Comparison of ENCODE assay signal across 33 cellular contexts in the genomic region with DNA sequence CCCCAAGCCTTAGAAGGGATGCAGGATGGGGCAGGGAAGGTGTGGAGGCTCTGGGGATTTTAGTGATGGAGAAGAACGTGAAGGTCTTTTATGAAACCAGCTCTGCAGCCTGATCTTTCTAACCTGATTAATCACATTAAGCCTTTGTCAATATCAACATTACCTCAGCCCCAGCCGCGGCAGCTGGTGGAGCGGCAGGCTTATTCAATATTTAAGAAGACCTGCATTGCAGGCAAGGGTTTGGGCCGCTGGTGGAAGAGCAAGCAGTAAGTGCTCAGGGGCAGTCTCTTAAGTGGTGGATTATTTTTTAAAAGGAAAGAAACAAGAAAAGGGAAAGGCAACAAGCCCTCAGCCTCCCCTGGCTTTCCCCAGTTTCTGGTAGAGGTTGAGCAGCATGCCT. TPM values are rescaled to one million over a fixed set of nuclear protein-coding genes. Genes with fewer than 3 reads are reported as not detected.
"Had no signal": no experiment of that assay in that cellular context is flagged by ENCODE, and none has a peak within 500 bp of the region (broad histone marks: within the 10 kb centered on the region; RNA-seq: fewer than 3 reads in every experiment).

No MANE protein-coding gene starts in this region.

- H3K4me3 ChIP-seq: esophagus squamous epithelium, left lung, lung, neural progenitor cell, psoas muscle, right atrium auricular region, smooth muscle cell, stomach, thyroid gland, upper lobe of left lung, vagina had no signal

- H3K27ac ChIP-seq: epithelial cell of prostate, esophagus squamous epithelium, left lung, neural progenitor cell, parathyroid adenoma, psoas muscle, right atrium auricular region, stomach, thyroid gland, upper lobe of left lung, vagina had no signal

- H3K4me1 ChIP-seq: esophagus squamous epithelium, left lung, neural progenitor cell, parathyroid adenoma, psoas muscle, right atrium auricular region, stomach, thyroid gland, upper lobe of left lung, vagina had no signal

- H3K27me3 ChIP-seq: neural progenitor cell, right atrium auricular region, thyroid gland, upper lobe of left lung, vagina had no signal

- H3K79me2 ChIP-seq: parathyroid adenoma had no signal

- H3K4me2 ChIP-seq: neural progenitor cell, smooth muscle cell had no signal

- FAIRE-seq: bronchial epithelial cell, endometrium, islet of Langerhans had no signal

- H3K9me3 Mint-ChIP-seq: activated naive CD4-positive, alpha-beta T cell treated with anti-CD3 and anti-CD28 coated beads, Interleukin-2, amount 50 U/mL, for 72 hours; activated T-cell treated with anti-CD3 and anti-CD28 coated beads, Interleukin-2, amount 50 U/mL, for 72 hours; central memory CD8-positive, alpha-beta T cell; natural killer cell; neural progenitor cell; stimulated activated naive B cell treated with anti-CD40 and anti-IgM and Interleukin-4, amounts not matched to agents 10 μg/mL and 1 μg/mL and 100 μg/mL, for 72 hours had no signal

- H3K4me3 Mint-ChIP-seq: activated CD4-positive, alpha-beta T cell treated with anti-CD3 and anti-CD28 coated beads for 36 hours; activated T-cell treated with anti-CD3 and anti-CD28 coated beads, Interleukin-2, amount 50 U/mL, for 72 hours; central memory CD8-positive, alpha-beta T cell; natural killer cell; neural progenitor cell; stimulated activated naive B cell treated with anti-CD40 and anti-IgM and Interleukin-4, amounts not matched to agents 10 μg/mL and 1 μg/mL and 100 μg/mL, for 72 hours had no signal

- H3K36me3 ChIP-seq: esophagus squamous epithelium, left lung, neural progenitor cell, right atrium auricular region, stomach, thyroid gland, upper lobe of left lung, vagina had no signal

- H3K36me3 Mint-ChIP-seq: activated naive CD4-positive, alpha-beta T cell treated with anti-CD3 and anti-CD28 coated beads, Interleukin-2, amount 50 U/mL, for 72 hours; natural killer cell; neural progenitor cell; stimulated activated naive B cell treated with anti-CD40 and anti-IgM and Interleukin-4, amounts not matched to agents 10 μg/mL and 1 μg/mL and 100 μg/mL, for 72 hours had no signal

- H3K4me1 Mint-ChIP-seq: activated CD4-positive, alpha-beta T cell treated with anti-CD3 and anti-CD28 coated beads for 36 hours; central memory CD8-positive, alpha-beta T cell; natural killer cell; neural progenitor cell; stimulated activated naive B cell treated with anti-CD40 and anti-IgM and Interleukin-4, amounts not matched to agents 10 μg/mL and 1 μg/mL and 100 μg/mL, for 72 hours had no signal

- H3K9me3 ChIP-seq: esophagus squamous epithelium, left lung, psoas muscle, right atrium auricular region, stomach, thyroid gland, upper lobe of left lung, vagina had no signal

- H3K9ac ChIP-seq: neural progenitor cell, parathyroid adenoma had no signal

- H2AFZ ChIP-seq: neural progenitor cell, parathyroid adenoma had no signal

- ATAC-seq: activated CD4-positive, alpha-beta T cell treated with anti-CD3 and anti-CD28 coated beads for 36 hours; activated naive CD4-positive, alpha-beta T cell treated with anti-CD3 and anti-CD28 coated beads, Interleukin-2, amount 50 U/mL, for 72 hours; activated T-cell treated with anti-CD3 and anti-CD28 coated beads, Interleukin-2, amount 50 U/mL, for 72 hours; left lung; natural killer cell; psoas muscle; stimulated activated naive B cell treated with anti-CD40 and anti-IgM and Interleukin-4, amounts not matched to agents 10 μg/mL and 1 μg/mL and 100 μg/mL, for 72 hours had no signal

- H3K27ac Mint-ChIP-seq: activated CD4-positive, alpha-beta T cell treated with anti-CD3 and anti-CD28 coated beads for 36 hours; activated naive CD4-positive, alpha-beta T cell treated with anti-CD3 and anti-CD28 coated beads, Interleukin-2, amount 50 U/mL, for 72 hours; activated T-cell treated with anti-CD3 and anti-CD28 coated beads, Interleukin-2, amount 50 U/mL, for 72 hours; natural killer cell; neural progenitor cell; stimulated activated naive B cell treated with anti-CD40 and anti-IgM and Interleukin-4, amounts not matched to agents 10 μg/mL and 1 μg/mL and 100 μg/mL, for 72 hours had no signal

- DNase-seq: activated CD4-positive, alpha-beta T cell treated with anti-CD3 and anti-CD28 coated beads for 36 hours; activated CD4-positive, CD25-positive, alpha-beta regulatory T cell; activated naive CD4-positive, alpha-beta T cell; activated T-cell treated with anti-CD3 and anti-CD28 coated beads for 4 hours; activated T-cell treated with anti-CD3 and anti-CD28 coated beads, Interleukin-2, amount 50 U/mL, for 72 hours; anterior cingulate cortex; dermis blood vessel endothelial cell; effector CD8-positive, alpha-beta T cell; esophagus squamous epithelium; foreskin melanocyte; left lung; mesendoderm; natural killer cell; occipital lobe; psoas muscle; stimulated activated CD4-positive, alpha-beta T cell treated with anti-CD3 and anti-CD28 coated beads, Interleukin-2, amount 100 ng/mL, for 24 hours; stimulated activated naive B cell treated with anti-CD40 and anti-IgM and Interleukin-4, amounts not matched to agents 10 μg/mL and 1 μg/mL and 100 μg/mL, for 72 hours; stomach had no signal

RNA-seq across cellular contexts. Expression of a gene that starts 16.6 kb away (rescaled TPM):
- total RNA-seq: activated CD4-positive, alpha-beta T cell treated with anti-CD3 and anti-CD28 coated beads for 36 hours; activated naive CD4-positive, alpha-beta T cell treated with anti-CD3 and anti-CD28 coated beads, Interleukin-2, amount 50 U/mL, for 72 hours; activated T-cell treated with anti-CD3 and anti-CD28 coated beads, Interleukin-2, amount 50 U/mL, for 72 hours; bronchial epithelial cell; dermis blood vessel endothelial cell; esophagus squamous epithelium; glomerular endothelial cell; right atrium auricular region; smooth muscle cell; stomach; thyroid gland had no signal
- polyA plus RNA-seq: smooth muscle cell, stomach had no signal
